ENCODE assay signal across 22 cellular contexts in genomic region chrY:14822906-14823305, GRCh38.
"Had no signal": no experiment of that assay in that cellular context is flagged by ENCODE, and none has a peak within 500 bp of the region (broad histone marks: within the 10 kb centered on the region; RNA-seq: fewer than 3 reads in every experiment).

No MANE protein-coding gene starts in this region.

- DNase-seq: activated B cell treated with CpG ODN at 0.5 μM for 24 hours; activated CD4-positive, alpha-beta T cell treated with anti-CD3 and anti-CD28 coated beads for 1 hour; activated CD4-positive, alpha-beta T cell treated with anti-CD3 and anti-CD28 coated beads, Interleukin-2, amount 10 ng/mL, durations not matched to agents 24 days and 14 days; activated CD4-positive, alpha-beta T cell treated with anti-CD3 and anti-CD28 coated beads, Interleukin-2, amount 50 U/mL, for 48 hours; activated CD8-positive, alpha-beta memory T cell treated with anti-CD3 and anti-CD28 coated beads, Interleukin-2, amount 10 ng/mL, durations not matched to agents 7 days and 5 days; activated effector memory CD4-positive, alpha-beta T cell treated with Interleukin-2 at 50 U/mL for 16 hours; activated naive CD4-positive, alpha-beta T cell treated with Interleukin-2 at 50 U/mL for 16 hours; activated T-cell treated with anti-CD3 and anti-CD28 coated beads, Interleukin-2, amount 50 U/mL, for 24 hours; brain microvascular endothelial cell; MG63; MV-4-11; NCI-H1105; NCI-H1436 treated with DMSO at 0.1 percent for 48 hours; NCI-H187; NCI-H2081 treated with DMSO at 0.1 percent for 48 hours; NCI-H446; NCI-H524; PC-3; SHP77 treated with DMSO at 0.1 percent for 48 hours; T-cell; T-helper 2 cell; T1000 had no signal

- ATAC-seq: activated CD8-positive, alpha-beta memory T cell treated with anti-CD3 and anti-CD28 coated beads, Interleukin-2, amount 10 ng/mL, durations not matched to agents 7 days and 5 days; PC-3; T-cell had no signal
